In genomic region chr3:99896482-99896881, GRCh38 we compare ENCODE assay signal across 2 cellular contexts.
TF ChIP-seq lines count a peak whose summit lies in the region.

No MANE protein-coding gene starts in this region.

TF ChIP-seq in SK-N-SH, 30 proteins besides CTCF, POLR2A, EP300 and RAD21 (continued from another document):
- TF ChIP-seq MXI1 (IDR thresholded peaks at IDR 0.05; ENCODE audit: low read depth, low read length) (no peak), REST (IDR thresholded peaks at IDR 0.05; ENCODE audit: low read depth, low read length) (no peak), USF1 (IDR thresholded peaks at IDR 0.05; ENCODE audit: borderline replicate concordance, low read depth) (no peak)

TF ChIP-seq in SK-N-SH treated with all-trans-retinoic acid at 6 μM for 48 hours, 23 proteins besides CTCF, POLR2A, EP300 and RAD21 (continued from another document):
- TF ChIP-seq POU6F1 (CRISPR knock-in tag; IDR thresholded peaks at IDR 0.05; ENCODE audit: borderline replicate concordance, low read depth): no peak
- no peak for TF ChIP-seq OSR1 (CRISPR knock-in tag; IDR thresholded peaks at IDR 0.05)
- no peak for TF ChIP-seq PPARA (CRISPR knock-in tag; IDR thresholded peaks at IDR 0.05; ENCODE audit: borderline replicate concordance)
- no peak for TF ChIP-seq ZC3H10 (CRISPR knock-in tag; IDR thresholded peaks at IDR 0.05)
- TF ChIP-seq ISL1 (CRISPR knock-in tag; IDR thresholded peaks at IDR 0.05): no peak
